In genomic region chr22:42134033-42135020, GRCh38 we compare ENCODE assay signal across 2 cellular contexts.
TF ChIP-seq lines count a peak whose summit lies in the region.

No MANE protein-coding gene starts in this region.

TF ChIP-seq in GM12891, 5 proteins besides CTCF, POLR2A, EP300 and RAD21:
- TF ChIP-seq SPI1 (IDR thresholded peaks at IDR 0.05; ENCODE audit: low read depth, low read length) (no peak), POU2F2 (IDR thresholded peaks at IDR 0.05; ENCODE audit: low read depth, low read length) (no peak), POLR2AphosphoS5 (IDR thresholded peaks at IDR 0.05; ENCODE audit: low read depth, low read length) (no peak), TAF1 (IDR thresholded peaks at IDR 0.05; ENCODE audit: low read depth, low read length) (no peak), PAX5 (IDR thresholded peaks at IDR 0.05; ENCODE audit: insufficient read depth, low read length, severe bottlenecking) (no peak)

TF ChIP-seq in K562, 482 proteins besides CTCF, POLR2A, EP300 and RAD21:
- TF ChIP-seq CREB3 (tag; conservative IDR thresholded peaks at IDR 0.05; ENCODE audit: low read depth) (no peak), KDM4B (IDR thresholded peaks at IDR 0.05; ENCODE audit: borderline replicate concordance in 2 of 2, low read depth in 1 of 2) (no peak), MGA (IDR thresholded peaks at IDR 0.05) (peak; percentile 13; the same call in 1 of the 2 replicates), POLR2G (IDR thresholded peaks at IDR 0.05; ENCODE audit: low read depth, low read length) (0 out of 2 replicates have a peak, but pooled peaks have one; percentile 14), TOE1 (IDR thresholded peaks at IDR 0.05; ENCODE audit: borderline replicate concordance) (no peak), TOE1 (CRISPR knock-in tag; IDR thresholded peaks at IDR 0.05; ENCODE audit: borderline replicate concordance, low read depth) (no peak), ZNF347 (CRISPR knock-in tag; IDR thresholded peaks at IDR 0.05; ENCODE audit: low read depth) (no peak), GABPA (tag; conservative IDR thresholded peaks at IDR 0.05; ENCODE audit: low read depth) (no peak), ZNF639 (CRISPR knock-in tag; conservative IDR thresholded peaks at IDR 0.05 in 1 of 2, IDR thresholded peaks at IDR 0.05 in 1 of 2) (no peak), ZNF507 (tag; conservative IDR thresholded peaks at IDR 0.05) (no peak), E2F6 (IDR thresholded peaks at IDR 0.05; ENCODE audit: borderline replicate concordance in 1 of 2, extremely low read depth in 1 of 2, insufficient read depth in 1 of 2, insufficient read length in 1 of 2, low read depth in 1 of 2, low read length in 1 of 2, poor library complexity in 1 of 2, severe bottlenecking in 1 of 2) (peak in 1 of 2 experiments; percentile 14), L3MBTL2 (IDR thresholded peaks at IDR 0.05) (peak; percentile 41; the same call in 1 of the 2 replicates)
